5 cellular contexts compared by ENCODE assay signal in genomic region chrX:153686677-153687057, GRCh38. TPM values are rescaled to one million over a fixed set of nuclear protein-coding genes. Genes with fewer than 3 reads are reported as not detected.
A peak's percentile ranks its signal among the peaks of the same experiment; 100 is the strongest.
DNase-seq lines count a peak whose midpoint lies in the region; ATAC-seq, FAIRE-seq and TF ChIP-seq lines count a peak whose summit lies in the region.
"Not testable (repeated sequence)": the region's sequence is repeated elsewhere in the genome, so short reads cannot be mapped to it uniquely, and the experiment has no call there.
"Had no signal": no experiment of that assay in that cellular context is flagged by ENCODE, and none has a peak within 500 bp of the region (broad histone marks: within the 10 kb centered on the region; RNA-seq: fewer than 3 reads in every experiment).

No MANE protein-coding gene starts in this region.

- not testable (repeated sequence) for H2AFZ ChIP-seq in GM23338

- not testable (repeated sequence) for H3K9ac ChIP-seq in kidney (ENCODE audit: low read length in 2 of 2)

- H3K36me3 Mint-ChIP-seq in GM23338 (ENCODE audit: low read depth): peaks cover 15% of the 10 kb centered on the region; the same call in 2 of the 3 replicates

- peaks cover 16% of the 10 kb centered on the region for H3K4me1 Mint-ChIP-seq in GM23338

- H3K36me3 ChIP-seq in GM23338 (ENCODE audit: insufficient read depth); kidney (ENCODE audit: control insufficient read depth in 1 of 2, insufficient read depth in 2 of 2, low read length in 2 of 2); psoas muscle (ENCODE audit: insufficient read depth in 1 of 2, low read depth in 1 of 2): not testable (repeated sequence)
- H3K36me3 ChIP-seq in WERI-Rb-1: peaks cover 32% of the 10 kb centered on the region

- H3K4me3 Mint-ChIP-seq in GM23338: peak overlapping the region; percentile 50

- H3K27me3 ChIP-seq in GM23338 (ENCODE audit: insufficient read depth); WERI-Rb-1 (ENCODE audit: insufficient read depth, low read depth, severe bottlenecking); psoas muscle (ENCODE audit: insufficient read depth in 3 of 3, low read length in 2 of 3): not testable (repeated sequence)

- not testable (repeated sequence) for H3K9me2 ChIP-seq in GM23338 (ENCODE audit: insufficient read depth)

- not testable (repeated sequence) for H3K27me3 Mint-ChIP-seq in GM23338 (ENCODE audit: insufficient read depth, low read depth, poor library complexity)

- H3K27ac Mint-ChIP-seq in GM23338: peak overlapping the region; percentile 67; the same call in 1 of the 2 replicates

- not testable (repeated sequence) for TF ChIP-seq CTCF in GM23338 (conservative IDR thresholded peaks at IDR 0.05; ENCODE audit: low read depth in 2 of 2); WERI-Rb-1 (IDR thresholded peaks at IDR 0.05; ENCODE audit: low read depth, low read length); kidney (IDR thresholded peaks at IDR 0.05; ENCODE audit: borderline replicate concordance, extremely low read depth, insufficient read depth); psoas muscle (IDR thresholded peaks at IDR 0.05)

- H3K4me1 ChIP-seq in GM23338 (ENCODE audit: insufficient read depth); kidney (ENCODE audit: control insufficient read depth in 1 of 2, insufficient read depth in 1 of 2, low read depth in 1 of 2, low read length in 2 of 2); psoas muscle: not testable (repeated sequence)

- DNase-seq in GM23338 (ENCODE audit: low spot score): not testable (repeated sequence)
- DNase-seq in WERI-Rb-1 (peak; percentile 98), kidney (peak; percentile 80), psoas muscle (peak; percentile 11 to 48)

- ATAC-seq in GM23338: peak; percentile 2
- not testable (repeated sequence) for ATAC-seq in psoas muscle

- not testable (repeated sequence) for H3K27ac ChIP-seq in GM23338 (ENCODE audit: low read depth); kidney (ENCODE audit: low read depth in 2 of 2, low read length in 2 of 2); psoas muscle
- peak overlapping the region; percentile 99 for H3K27ac ChIP-seq in WERI-Rb-1

- not testable (repeated sequence) for FAIRE-seq in kidney (lab: Jason Lieb, UNC)

- peaks cover 10% of the 10 kb centered on the region for H3K9me3 ChIP-seq in WERI-Rb-1 (ENCODE audit: severe bottlenecking)
- not testable (repeated sequence) for H3K9me3 ChIP-seq in kidney (ENCODE audit: control insufficient read depth in 1 of 2, low read length in 2 of 2); psoas muscle

- not testable (repeated sequence) for H3K4me3 ChIP-seq in GM23338; kidney (ENCODE audit: low read length in 2 of 2); psoas muscle
- H3K4me3 ChIP-seq in WERI-Rb-1 (ENCODE audit: low read depth, low read length): peak overlapping the region; percentile 64

- peak overlapping the region; percentile 51; the same call in 1 of the 2 replicates for H3K4me2 ChIP-seq in GM23338

- 41 to 61% (median 54%) methylated on average over 3 to 7 of the region's 7 CpGs for WGBS in psoas muscle, 3 donors

- H3K79me2 ChIP-seq in GM23338 (replicated peaks; ENCODE audit: insufficient read depth): not testable (repeated sequence)

- not testable (repeated sequence) for H4K20me1 ChIP-seq in GM23338 (replicated peaks; ENCODE audit: insufficient read depth)

- peaks cover 17% of the 10 kb centered on the region for H3K9me3 Mint-ChIP-seq in GM23338

- not testable (repeated sequence) for H3F3A ChIP-seq in GM23338 (replicated peaks; ENCODE audit: low read depth)

- intact Hi-C loops in kidney (cut with DNase I): not testable (repeated sequence)
- intact Hi-C loops in psoas muscle (cut with DNase I): loop anchor here in 1 of 2 donors (2.0 kb wide), 1 partner anchor 22 kb away; no protein-coding TSS in a partner anchor

RNA-seq across cellular contexts. Expression of gene SLC6A8, which starts 1.1 kb away (rescaled TPM):
- total RNA-seq in GM23338 (2014; rRNA removed; shearing (Covaris generic)): 61.9 and 68.6 TPM in 2 replicates
- 19.5 and 22.2 TPM in 2 replicates for polyA plus RNA-seq in GM23338 (2016; fragmentation: Nextera tagmentation; extraction: Ambion mirVana)
- 110 TPM for total RNA-seq in kidney
- polyA plus RNA-seq in kidney (ENCODE audit: insufficient read depth, low read depth, low replicate concordance): 79.7 TPM
- total RNA-seq in psoas muscle: 100 to 1,000 TPM in 2 of 4 donors, 10 to 100 TPM in 2; 82.2 to 256 (median 117) TPM
- 100 to 1,000 TPM in 2 of 3 donors, 10 to 100 TPM in 1; 84.9 to 209 (median 104) TPM for polyA plus RNA-seq in psoas muscle

RNA-seq across cellular contexts. Expression of gene PNCK, which starts 13.1 kb away (rescaled TPM):
- total RNA-seq in GM23338 (2014; rRNA removed; shearing (Covaris generic)): 5.4 and 11.9 TPM in 2 replicates
- 3.0 and 3.5 TPM in 2 replicates for polyA plus RNA-seq in GM23338 (2016; fragmentation: Nextera tagmentation; extraction: Ambion mirVana)
- total RNA-seq in kidney: 1.5 TPM
- 5.5 TPM for polyA plus RNA-seq in kidney (ENCODE audit: insufficient read depth, low read depth, low replicate concordance)
- total RNA-seq in psoas muscle: 1 to 10 TPM in 1 of 4 donors, under 1 TPM in 3; 0.79 to 1.9 (median 0.92) TPM
- 1 to 10 TPM in 1 of 3 donors, under 1 TPM in 2; 0.21 to 1.0 (median 0.35) TPM for polyA plus RNA-seq in psoas muscle
- total RNA-seq: HT1080 had no signal

RNA-seq across cellular contexts. Expression of gene BCAP31, which starts 37.5 kb away (rescaled TPM):
- 85.0 and 104 TPM in 2 replicates for total RNA-seq in GM23338 (2014; rRNA removed; shearing (Covaris generic))
- polyA plus RNA-seq in GM23338 (2016; fragmentation: Nextera tagmentation; extraction: Ambion mirVana) (136 and 145 TPM in 2 replicates), kidney (ENCODE audit: insufficient read depth, low read depth, low replicate concordance) (246 TPM), psoas muscle (10 to 100 TPM; 63.7 to 97.3 (median 72.1) TPM)
- total RNA-seq in kidney (218 TPM), psoas muscle (10 to 100 TPM; 65.4 to 71.6 (median 66.0) TPM)

RNA-seq across cellular contexts. Expression of gene ABCD1, which starts 38.0 kb away (rescaled TPM):
- total RNA-seq in GM23338 (2014; rRNA removed; shearing (Covaris generic)): 4.0 and 8.9 TPM in 2 replicates
- polyA plus RNA-seq in GM23338 (2016; fragmentation: Nextera tagmentation; extraction: Ambion mirVana) (2.4 and 2.9 TPM in 2 replicates), kidney (ENCODE audit: insufficient read depth, low read depth, low replicate concordance) (5.2 TPM), psoas muscle (10 to 100 TPM; 11.7 to 36.0 (median 15.8) TPM)
- total RNA-seq in kidney (13.7 TPM), psoas muscle (10 to 100 TPM; 16.0 to 27.1 (median 20.9) TPM)

RNA-seq across cellular contexts. Expression of gene DUSP9, which starts 39.7 kb away (rescaled TPM):
- total RNA-seq in GM23338 (2014; rRNA removed; shearing (Covaris generic)): 3.4 and 3.9 TPM in 2 replicates
- polyA plus RNA-seq in GM23338 (2016; fragmentation: Nextera tagmentation; extraction: Ambion mirVana) (0.54 and 0.71 TPM in 2 replicates), kidney (ENCODE audit: insufficient read depth, low read depth, low replicate concordance) (81.4 TPM), psoas muscle (not detected)
- total RNA-seq in kidney (4.7 TPM), psoas muscle (not detected)
- total RNA-seq: HT1080 had no signal
